In the genomic region with DNA sequence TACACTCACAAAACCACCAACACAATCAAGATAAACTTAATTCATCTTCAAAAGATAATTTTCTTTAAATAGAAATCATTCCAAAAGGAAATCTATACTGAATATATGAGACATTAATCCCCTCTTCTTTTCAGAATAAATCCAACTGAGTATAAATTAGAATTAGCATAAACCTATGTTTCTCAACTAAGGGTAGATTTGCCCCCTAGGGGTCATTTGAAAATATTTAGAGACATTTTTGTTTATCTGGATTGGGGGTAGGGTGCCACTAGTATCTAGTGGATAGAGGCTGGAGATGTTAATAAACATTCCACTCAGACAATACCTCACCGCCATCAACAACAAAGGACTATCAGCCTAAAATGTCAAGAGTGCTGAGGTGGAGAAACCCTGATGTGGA, we compare ENCODE assay signal across 14 cellular contexts.
"Had no signal": no experiment of that assay in that cellular context is flagged by ENCODE, and none has a peak within 500 bp of the region (broad histone marks: within the 10 kb centered on the region; RNA-seq: fewer than 3 reads in every experiment).

No MANE protein-coding gene starts in this region.

- H3K27me3 ChIP-seq: colonic mucosa, pancreas, stomach, uterus had no signal

- H3K4me1 ChIP-seq: colonic mucosa, uterus had no signal

- H3K27ac Mint-ChIP-seq: activated CD4-positive, alpha-beta memory T cell treated with anti-CD3 and anti-CD28 coated beads, Interleukin-2, amount 10 ng/mL, durations not matched to agents 7 days and 5 days; activated CD4-positive, alpha-beta T cell treated with anti-CD3 and anti-CD28 coated beads for 36 hours; activated T-helper 1 cell treated with anti-CD3 and anti-CD28 coated beads, Interleukin-12 subunit alpha, Interleukin-12 subunit beta, Interleukin-2, Interleukin-4 antibody, amounts not matched to agents 30 ng/mL and 10 ng/mL and 1 ng/mL, durations not matched to agents 14 hours and 24 hours and 36 hours had no signal

- ATAC-seq: activated CD4-positive, alpha-beta T cell treated with anti-CD3 and anti-CD28 coated beads for 36 hours; pancreas had no signal

- H3K9me3 Mint-ChIP-seq: activated CD4-positive, alpha-beta memory T cell treated with anti-CD3 and anti-CD28 coated beads, Interleukin-2, amount 10 ng/mL, durations not matched to agents 7 days and 5 days; activated naive CD8-positive, alpha-beta T cell treated with anti-CD3 and anti-CD28 coated beads, Interleukin-2, amount 50 U/mL, for 24 hours; activated T-helper 1 cell treated with anti-CD3 and anti-CD28 coated beads, Interleukin-12 subunit alpha, Interleukin-12 subunit beta, Interleukin-2, Interleukin-4 antibody, amounts not matched to agents 30 ng/mL and 10 ng/mL and 1 ng/mL, durations not matched to agents 14 hours and 24 hours and 36 hours had no signal

- H3K4me3 ChIP-seq: colonic mucosa, pancreas, skin epidermis, stomach, uterus had no signal

- H3K27ac ChIP-seq: colonic mucosa, pancreas, skin epidermis, stomach, uterus, VCaP had no signal

- H3K9me3 ChIP-seq: colonic mucosa, pancreas, stomach, uterus had no signal

- H3K36me3 ChIP-seq: colonic mucosa, pancreas, stomach, uterus had no signal

- DNase-seq: activated CD4-positive, alpha-beta memory T cell treated with anti-CD3 and anti-CD28 coated beads, Interleukin-2, amount 10 ng/mL, durations not matched to agents 7 days and 5 days; activated CD4-positive, alpha-beta T cell treated with anti-CD3 and anti-CD28 coated beads for 36 hours; activated CD8-positive, alpha-beta memory T cell treated with anti-CD3 and anti-CD28 coated beads, Interleukin-2, amount 50 U/mL, for 48 hours; activated naive CD4-positive, alpha-beta T cell; activated naive CD8-positive, alpha-beta T cell treated with anti-CD3 and anti-CD28 coated beads, Interleukin-2, amount 50 U/mL, for 24 hours; colonic mucosa; kidney glomerular epithelial cell; pancreas; stomach; uterus had no signal

- H3K4me3 Mint-ChIP-seq: activated CD4-positive, alpha-beta memory T cell treated with anti-CD3 and anti-CD28 coated beads, Interleukin-2, amount 10 ng/mL, durations not matched to agents 7 days and 5 days; activated CD4-positive, alpha-beta T cell treated with anti-CD3 and anti-CD28 coated beads for 36 hours; activated naive CD8-positive, alpha-beta T cell treated with anti-CD3 and anti-CD28 coated beads, Interleukin-2, amount 50 U/mL, for 24 hours; activated T-helper 1 cell treated with anti-CD3 and anti-CD28 coated beads, Interleukin-12 subunit alpha, Interleukin-12 subunit beta, Interleukin-2, Interleukin-4 antibody, amounts not matched to agents 30 ng/mL and 10 ng/mL and 1 ng/mL, durations not matched to agents 14 hours and 24 hours and 36 hours; neural crest cell had no signal

- FAIRE-seq: pancreas had no signal
